In genomic region chr4:106306561-106306960, GRCh38 we compare ENCODE assay signal across 21 cellular contexts. TPM values are rescaled to one million over a fixed set of nuclear protein-coding genes. Genes with fewer than 3 reads are reported as not detected.
DNase-seq lines count a peak whose midpoint lies in the region; ATAC-seq, FAIRE-seq and TF ChIP-seq lines count a peak whose summit lies in the region.
"Had no signal": no experiment of that assay in that cellular context is flagged by ENCODE, and none has a peak within 500 bp of the region (broad histone marks: within the 10 kb centered on the region; RNA-seq: fewer than 3 reads in every experiment).

No MANE protein-coding gene starts in this region.

- DNase-seq in GM19239 (ENCODE audit: insufficient read length, low spot score) (no peak), LNCaP clone FGC (ENCODE audit: low read depth) (no peak), BE2C (no peak), heart left ventricle (no peak), OCI-M2 (lab: John Stamatoyannopoulos, UW; ENCODE audit: unreplicated experiment) (no peak)
- DNase-seq: 8988T; ACHN; CD4-positive, alpha-beta T cell; CD8-positive, alpha-beta T cell; DMS 273 treated with DMSO at 0.1 percent for 48 hours; DMS153; DMS53; DMS79; DND-41; EL; GDM1 had no signal

- H3K36me3 ChIP-seq in BE2C = peaks cover 3% of the 10 kb centered on the region
- H3K36me3 ChIP-seq in heart left ventricle = peaks cover 0 to 41% (median 18%) of the 10 kb centered on the region in 9 donors

- H3K9me3 ChIP-seq in BE2C (no peaks in the 10 kb centered on the region), heart left ventricle (no peaks in the 10 kb centered on the region)
- H3K9me3 ChIP-seq: BLaER1 treated with 17β-estradiol and CSF1 and Interleukin-3, amounts not matched to agents 10 nM and 100 nM had no signal

- H3K4me3 ChIP-seq in LNCaP clone FGC (ENCODE audit: low read depth, low read length) (peak overlapping the region; percentile 35), BE2C (ENCODE audit: low read depth, low read length) (no peak overlapping the region), heart left ventricle (no peak overlapping the region)
- H3K4me3 ChIP-seq: BLaER1 treated with 17β-estradiol and CSF1 and Interleukin-3, amounts not matched to agents 10 nM and 100 nM; GM12878 had no signal

- intact Hi-C loops in heart left ventricle (cut with DNase I) = no loop called here

- ATAC-seq in heart left ventricle = no peak
- ATAC-seq: CD8-positive, alpha-beta T cell; GM12878 had no signal

- no peak for TF ChIP-seq CTCF in LNCaP clone FGC (IDR thresholded peaks at IDR 0.05; ENCODE audit: control insufficient read depth, extremely low read depth, insufficient read depth)
- TF ChIP-seq CTCF in BE2C (IDR thresholded peaks at IDR 0.05; ENCODE audit: low read depth, low read length) = no peak
- TF ChIP-seq CTCF in heart left ventricle (IDR thresholded peaks at IDR 0.05) = no peak

- peak; percentile 48 for FAIRE-seq in GM19239 (lab: Jason Lieb, UNC)
- FAIRE-seq: GM12878, GM12892, GM18507 had no signal

- no peak overlapping the region for H3K27ac ChIP-seq in heart left ventricle
- H3K27ac ChIP-seq: BLaER1 treated with 17β-estradiol and CSF1 and Interleukin-3, amounts not matched to agents 10 nM and 100 nM; C4-2B had no signal

- H3K4me1 ChIP-seq in BE2C (no peaks in the 10 kb centered on the region; the same call in 1 of the 2 replicates), heart left ventricle (peaks cover 0 to 3% (median 0%) of the 10 kb centered on the region in 12 donors)
- H3K4me1 ChIP-seq: BLaER1 treated with 17β-estradiol and CSF1 and Interleukin-3, amounts not matched to agents 10 nM and 100 nM had no signal

- TF ChIP-seq POLR2A in heart left ventricle (IDR thresholded peaks at IDR 0.05) = no peak

- H3K27me3 ChIP-seq in BE2C = no peaks in the 10 kb centered on the region
- no peaks in the 10 kb centered on the region for H3K27me3 ChIP-seq in heart left ventricle
- H3K27me3 ChIP-seq: BLaER1 treated with 17β-estradiol and CSF1 and Interleukin-3, amounts not matched to agents 10 nM and 100 nM had no signal

RNA-seq across cellular contexts. Expression of gene TBCK, which starts 9.4 kb away (rescaled TPM):
- 7.8 TPM for polyA plus RNA-seq in BE2C (2012; ENCODE audit: insufficient read depth, insufficient read length, low read depth)
- 10 to 100 TPM; 10.8 to 27.1 (median 16.9) TPM for total RNA-seq in heart left ventricle
- polyA plus RNA-seq in heart left ventricle = 1 to 10 TPM; 5.0 to 6.7 TPM

RNA-seq across cellular contexts. Expression of gene AIMP1, which starts 9.8 kb away (rescaled TPM):
- polyA plus RNA-seq in BE2C (2012; ENCODE audit: insufficient read depth, insufficient read length, low read depth) = 48.0 TPM
- 10 to 100 TPM; 15.6 to 37.7 (median 35.6) TPM for total RNA-seq in heart left ventricle
- polyA plus RNA-seq in heart left ventricle = 10 to 100 TPM; 22.5 to 28.3 TPM
